ENCODE assay signal across 8 cellular contexts in genomic region chr22:49767355-49768062, GRCh38.
DNase-seq lines count a peak whose midpoint lies in the region; ATAC-seq, FAIRE-seq and TF ChIP-seq lines count a peak whose summit lies in the region.

No MANE protein-coding gene starts in this region.

- H3K27ac ChIP-seq in PC-3 (ENCODE audit: low read length) (no peak overlapping the region), keratinocyte (ENCODE audit: control insufficient read depth, insufficient read depth, low read length) (no peak overlapping the region), tibial nerve (no peak overlapping the region)

- ATAC-seq in PC-3 = peak; percentile 63
- no peak for ATAC-seq in HG02571 (IDR thresholded peaks at IDR 0.05; ENCODE audit: unreplicated experiment)

- H3K4me2 ChIP-seq in PC-3 (ENCODE audit: low read length) (peak overlapping the region; percentile 33), keratinocyte (ENCODE audit: control insufficient read depth, extremely low read depth, insufficient read depth, low read depth, low read length) (peak overlapping the region; percentile 39)

- H3K9me3 ChIP-seq in PC-3 (ENCODE audit: low read length) (no peaks in the 10 kb centered on the region), keratinocyte (ENCODE audit: control insufficient read depth, low read depth, low read length) (no peaks in the 10 kb centered on the region), tibial nerve (peaks cover 0 to 38% (median 10%) of the 10 kb centered on the region in 4 donors)

- no peaks in the 10 kb centered on the region for H3K9me2 ChIP-seq in PC-3 (replicated peaks; ENCODE audit: low read length)

- FAIRE-seq in H54 (lab: Jason Lieb, UNC) (peak; percentile 30), keratinocyte (lab: Jason Lieb, UNC) (peak; percentile 79)

- dilution Hi-C loops in keratinocyte (cut with MboI; ENCODE audit: extremely low pct_ligation_motif_present, low sequenced_read_pairs) = no loop called here

- no peak for TF ChIP-seq EP300 in tibial nerve (IDR thresholded peaks at IDR 0.05)

- TF ChIP-seq POLR2A in H54 (IDR thresholded peaks at IDR 0.05; ENCODE audit: low read depth, low read length) = no peak
- no peak for TF ChIP-seq POLR2A in tibial nerve (IDR thresholded peaks at IDR 0.05)

- in situ Hi-C loops in astrocyte of the cerebellum (cut with HindIII; ENCODE audit: low sequenced_read_pairs) = no loop called here

- intact Hi-C loops in PC-3 (cut with micrococcal nuclease) = loop anchor here (1.0 kb wide), 1 partner anchor 152 kb away; no protein-coding TSS in a partner anchor

- H4K20me1 ChIP-seq in PC-3 (ENCODE audit: low read length) (no peaks in the 10 kb centered on the region), keratinocyte (ENCODE audit: control insufficient read depth, extremely low read depth, insufficient read depth, low read length) (peaks cover 4% of the 10 kb centered on the region)

- H3K27me3 ChIP-seq in PC-3 (ENCODE audit: low read length) = no peaks in the 10 kb centered on the region
- H3K27me3 ChIP-seq in keratinocyte (ENCODE audit: control insufficient read depth, extremely low read depth, insufficient read depth, low read length) = no peaks in the 10 kb centered on the region
- H3K27me3 ChIP-seq in tibial nerve = no peaks in the 10 kb centered on the region

- H3K79me2 ChIP-seq in PC-3 (ENCODE audit: low read length) (no peaks in the 10 kb centered on the region), keratinocyte (ENCODE audit: control insufficient read depth, insufficient read depth, low read length) (no peaks in the 10 kb centered on the region)

- WGBS in tibial nerve, 2 donors = 26 to 35% methylated on average over 5 of the region's 5 CpGs

- H2AFZ ChIP-seq in PC-3 (ENCODE audit: low read length) (no peak overlapping the region), keratinocyte (ENCODE audit: control insufficient read depth, low read length) (no peak overlapping the region)

- H3K9me1 ChIP-seq in keratinocyte (ENCODE audit: control insufficient read depth, extremely low read depth, insufficient read depth, low read length) = no peaks in the 10 kb centered on the region

- no TSS peak for BruUV-seq in PC-3 (replicated peaks; lab: Mats Ljungman, UMichigan)

- POLR2A ChIA-PET in PC-3 (lab: Charles Lee; ENCODE audit: unreplicated experiment) = interaction anchor here (0.6 kb wide), 1 partner anchor 10 kb away, joined by 31 read pairs; no protein-coding TSS in a partner anchor

- H3K4me3 ChIP-seq in PC-3 (ENCODE audit: low read length) = no peak overlapping the region
- H3K4me3 ChIP-seq in astrocyte of the cerebellum (ENCODE audit: low read depth, low read length) = no peak overlapping the region
- no peak overlapping the region for H3K4me3 ChIP-seq in keratinocyte (ENCODE audit: control insufficient read depth in 2 of 3, extremely low read depth in 1 of 3, insufficient read depth in 2 of 3, low read depth in 1 of 3, low read length in 3 of 3)
- no peak overlapping the region for H3K4me3 ChIP-seq in tibial nerve

- H3K9ac ChIP-seq in PC-3 (ENCODE audit: low read length) = no peak overlapping the region
- H3K9ac ChIP-seq in keratinocyte (ENCODE audit: control insufficient read depth, extremely low read depth, insufficient read depth, low read length) = no peak overlapping the region

- H3K36me3 ChIP-seq in PC-3 (ENCODE audit: low read depth, low read length) (no peaks in the 10 kb centered on the region), keratinocyte (ENCODE audit: control insufficient read depth in 2 of 2, extremely low read depth in 1 of 2, insufficient read depth in 2 of 2, low read length in 2 of 2) (no peaks in the 10 kb centered on the region), tibial nerve (peaks cover 0 to 13% (median 0%) of the 10 kb centered on the region in 3 donors)

- peak; percentile 80 for TF ChIP-seq CTCF in PC-3 (conservative IDR thresholded peaks at IDR 0.05; ENCODE audit: low read depth, low read length)
- peak; percentile 63 for TF ChIP-seq CTCF in astrocyte of the cerebellum (IDR thresholded peaks at IDR 0.05; ENCODE audit: low read depth, low read length, missing control alignments)
- peak; percentile 64 to 83 (median 74) for TF ChIP-seq CTCF in keratinocyte (optimal IDR thresholded peaks at IDR 0.05 in 1 of 3, IDR thresholded peaks at IDR 0.05 in 1 of 3, conservative IDR thresholded peaks at IDR 0.05 in 1 of 3; ENCODE audit: extremely low read depth in 1 of 3, insufficient read depth in 2 of 3, low read length in 3 of 3)
- TF ChIP-seq CTCF in tibial nerve (IDR thresholded peaks at IDR 0.05) = peak; percentile 27 to 50 (median 34)

- no peaks in the 10 kb centered on the region for H3F3A ChIP-seq in PC-3 (ENCODE audit: low read length, unreplicated experiment)

- H3K4me1 ChIP-seq in PC-3 (ENCODE audit: insufficient read depth, low read length) = no peaks in the 10 kb centered on the region
- peaks cover 8% of the 10 kb centered on the region for H3K4me1 ChIP-seq in keratinocyte (ENCODE audit: control insufficient read depth, extremely low read depth, insufficient read depth, low read length)
- H3K4me1 ChIP-seq in tibial nerve = peaks cover 0 to 17% (median 9%) of the 10 kb centered on the region in 4 donors

- DNase-seq in COLO829 (ENCODE audit: low spot score) = peak; percentile 56
- DNase-seq in H54 (ENCODE audit: insufficient read length, low spot score) = peak; percentile 34
- peak; percentile 59 for DNase-seq in PC-3
- DNase-seq in astrocyte of the cerebellum (ENCODE audit: low read depth) = peak; percentile 6
- DNase-seq in keratinocyte (ENCODE audit: low read depth, low spot score) = peak; percentile 25
- DNase-seq in tibial nerve (ENCODE audit: low spot score in 2 of 2) = no peak
- DNase-seq in activated gamma-delta T cell treated with Interleukin-2 at 50 U/mL for 16 hours = no peak

- CTCF ChIA-PET in PC-3 (lab: Charles Lee) = interaction anchor here (0.6 to 1.2 kb wide), 3 partner anchors 131 to 263 kb away, joined by 3 to 5 read pairs (median 5); no protein-coding TSS in a partner anchor

Comparison
In these comparisons a context has a peak if more than half of its experiments do, and no peak if none do; other contexts are left out.
1. DNase-seq: peak in COLO829 (single experiment), H54 (single experiment), PC-3 (single experiment), astrocyte of the cerebellum (single experiment) and keratinocyte (single experiment); none in tibial nerve (0 of 2) and activated gamma-delta T cell treated with Interleukin-2 at 50 U/mL for 16 hours (single experiment).
2. Peak in every context shown above with its lines, with median percentiles within 50 percentile points of each other: CTCF ChIP-seq.